17 cellular contexts compared by ENCODE assay signal in the genomic region with DNA sequence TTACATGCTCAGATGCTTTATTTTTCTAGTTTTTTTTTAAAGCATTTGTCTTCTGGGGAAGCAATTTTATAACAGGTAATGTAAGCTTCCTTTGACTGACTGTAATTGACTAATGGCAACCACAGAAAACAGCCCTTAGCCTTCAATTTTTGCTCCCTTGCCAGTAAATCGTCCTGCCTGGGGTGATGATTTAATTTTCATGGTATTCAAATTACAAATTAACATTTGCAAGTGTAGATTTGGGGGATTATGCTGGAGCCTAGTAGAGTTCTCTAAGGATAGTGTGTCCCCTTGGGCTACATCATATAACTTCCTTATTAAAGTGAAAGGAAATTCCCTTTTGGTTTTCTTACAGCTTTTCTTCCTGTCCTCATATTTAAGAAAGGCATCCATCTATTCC. TPM values are rescaled to one million over a fixed set of nuclear protein-coding genes. Genes with fewer than 3 reads are reported as not detected.
DNase-seq lines count a peak whose midpoint lies in the region; ATAC-seq, FAIRE-seq and TF ChIP-seq lines count a peak whose summit lies in the region.
"Had no signal": no experiment of that assay in that cellular context is flagged by ENCODE, and none has a peak within 500 bp of the region (broad histone marks: within the 10 kb centered on the region; RNA-seq: fewer than 3 reads in every experiment).

No MANE protein-coding gene starts in this region.

- H3K36me3 Mint-ChIP-seq in memory B cell = no peaks in the 10 kb centered on the region

- TF ChIP-seq CTCF in D721Med (IDR thresholded peaks at IDR 0.05; ENCODE audit: insufficient read depth, missing control alignments) = no peak

- FAIRE-seq in D721Med (lab: Jason Lieb, UNC) = no peak
- FAIRE-seq: HTR-8/SVneo had no signal

- peak overlapping the region; percentile 12 for H3K4me3 Mint-ChIP-seq in memory B cell
- H3K4me3 Mint-ChIP-seq: activated T-helper 1 cell treated with anti-CD3 and anti-CD28 coated beads, Interleukin-12 subunit alpha, Interleukin-12 subunit beta, Interleukin-2, Interleukin-4 antibody, amounts not matched to agents 30 ng/mL and 10 ng/mL and 1 ng/mL, durations not matched to agents 14 hours and 24 hours and 36 hours; stimulated activated naive CD8-positive, alpha-beta T cell treated with anti-CD3 and anti-CD28 coated beads, Interleukin-15, Interleukin-2, amounts not matched to agents 100 ng/mL and 50 ng/mL, for 24 hours had no signal

- DNase-seq in DMS53 treated with DMSO at 0.1 percent for 48 hours (lab: John Stamatoyannopoulos, UW; ENCODE audit: unreplicated experiment) (peak; percentile 4), DMS53 (lab: John Stamatoyannopoulos, UW) (no peak), H4 (ENCODE audit: low spot score) (peak; percentile 39), RPMI7951 (ENCODE audit: low read depth) (peak; percentile 69), memory B cell (ENCODE audit: low spot score in 2 of 2) (no peak), D721Med (ENCODE audit: insufficient read length, low spot score) (no peak)
- DNase-seq: activated CD8-positive, alpha-beta memory T cell treated with anti-CD3 and anti-CD28 coated beads for 24 hours; effector memory CD8-positive, alpha-beta T cell; hypothalamus; MG63; NCI-H2029; upper lobe of right lung had no signal

- H3K27ac Mint-ChIP-seq in memory B cell = no peak overlapping the region
- H3K27ac Mint-ChIP-seq: activated T-helper 1 cell treated with anti-CD3 and anti-CD28 coated beads, Interleukin-12 subunit alpha, Interleukin-12 subunit beta, Interleukin-2, Interleukin-4 antibody, amounts not matched to agents 30 ng/mL and 10 ng/mL and 1 ng/mL, durations not matched to agents 14 hours and 24 hours and 36 hours; effector memory CD8-positive, alpha-beta T cell; stimulated activated naive CD8-positive, alpha-beta T cell treated with anti-CD3 and anti-CD28 coated beads, Interleukin-15, Interleukin-2, amounts not matched to agents 100 ng/mL and 50 ng/mL, for 24 hours had no signal

- ATAC-seq in memory B cell (ENCODE audit: low read depth) = no peak
- ATAC-seq in HG03039 (IDR thresholded peaks at IDR 0.05; ENCODE audit: unreplicated experiment) = no peak
- no peak for ATAC-seq in HG02970 (IDR thresholded peaks at IDR 0.05; ENCODE audit: low FRiP score, unreplicated experiment)
- ATAC-seq: effector memory CD8-positive, alpha-beta T cell had no signal

- no peaks in the 10 kb centered on the region for H3K9me3 Mint-ChIP-seq in memory B cell
- H3K9me3 Mint-ChIP-seq: activated T-helper 1 cell treated with anti-CD3 and anti-CD28 coated beads, Interleukin-12 subunit alpha, Interleukin-12 subunit beta, Interleukin-2, Interleukin-4 antibody, amounts not matched to agents 30 ng/mL and 10 ng/mL and 1 ng/mL, durations not matched to agents 14 hours and 24 hours and 36 hours; effector memory CD8-positive, alpha-beta T cell; stimulated activated naive CD8-positive, alpha-beta T cell treated with anti-CD3 and anti-CD28 coated beads, Interleukin-15, Interleukin-2, amounts not matched to agents 100 ng/mL and 50 ng/mL, for 24 hours had no signal

- peaks cover 17% of the 10 kb centered on the region for H3K4me1 Mint-ChIP-seq in memory B cell

- no peaks in the 10 kb centered on the region for H3K27me3 Mint-ChIP-seq in memory B cell
- H3K27me3 Mint-ChIP-seq: effector memory CD8-positive, alpha-beta T cell; stimulated activated naive CD8-positive, alpha-beta T cell treated with anti-CD3 and anti-CD28 coated beads, Interleukin-15, Interleukin-2, amounts not matched to agents 100 ng/mL and 50 ng/mL, for 24 hours had no signal

RNA-seq across cellular contexts. Expression of a gene that starts 36.1 kb away (rescaled TPM):
- total RNA-seq in H4 (2014; rRNA removed; shearing (Covaris generic)) = 12.8 and 22.5 TPM in 2 replicates
- 15.5 and 21.1 TPM in 2 replicates for total RNA-seq in RPMI7951 (2014; rRNA removed; shearing (Covaris generic))

Comparison
In these comparisons a context has a peak if more than half of its experiments do, and no peak if none do; other contexts are left out.
1. DNase-seq: peak in DMS53 treated with DMSO at 0.1 percent for 48 hours (single experiment), H4 (single experiment) and RPMI7951 (single experiment); none in DMS53 (single experiment), memory B cell (0 of 2) and D721Med (single experiment).